In the genomic region with DNA sequence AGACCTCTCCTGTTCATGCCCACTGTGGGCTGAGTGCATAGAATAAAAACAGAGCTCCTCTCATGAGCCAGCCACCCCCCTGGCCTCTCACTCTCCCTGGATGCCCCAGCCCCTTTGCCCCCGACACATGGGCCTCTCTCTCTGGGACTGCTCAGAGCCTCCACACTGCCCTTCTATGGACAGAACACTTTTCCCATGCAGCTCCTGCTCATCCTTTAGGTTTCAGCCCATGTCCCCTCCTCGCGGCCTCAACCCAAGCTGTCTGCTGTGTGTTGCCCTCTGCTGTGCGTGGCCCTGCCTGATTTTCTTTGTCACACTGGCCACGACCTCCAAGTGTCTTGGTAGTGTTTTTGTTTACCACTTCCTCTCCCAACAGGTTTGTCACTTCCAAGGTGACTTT, we compare ENCODE assay signal across 26 cellular contexts. TPM values are rescaled to one million over a fixed set of nuclear protein-coding genes. Genes with fewer than 3 reads are reported as not detected.
A peak's percentile ranks its signal among the peaks of the same experiment; 100 is the strongest.
DNase-seq lines count a peak whose midpoint lies in the region; ATAC-seq and TF ChIP-seq lines count a peak whose summit lies in the region.
"Had no signal": no experiment of that assay in that cellular context is flagged by ENCODE, and none has a peak within 500 bp of the region (broad histone marks: within the 10 kb centered on the region; RNA-seq: fewer than 3 reads in every experiment).

No MANE protein-coding gene starts in this region.

- no peak overlapping the region for H3K9ac ChIP-seq in BLaER1
- no peak overlapping the region for H3K9ac ChIP-seq in H9 (ENCODE audit: extremely low read depth, insufficient read length, low read length)
- peak overlapping the region; percentile 50 for H3K9ac ChIP-seq in neural cell (ENCODE audit: low read length)
- H3K9ac ChIP-seq: parathyroid adenoma had no signal

- no peak overlapping the region for H3K18ac ChIP-seq in H9 (ENCODE audit: insufficient read length, low read depth, low read length)

- H3K27me3 ChIP-seq in BLaER1 (no peaks in the 10 kb centered on the region), H9 (ENCODE audit: insufficient read depth, low read length) (no peaks in the 10 kb centered on the region), neural cell (ENCODE audit: insufficient read depth, low read depth, low read length) (no peaks in the 10 kb centered on the region), suprapubic skin (peaks cover 47% of the 10 kb centered on the region)
- H3K27me3 ChIP-seq: Peyer's patch had no signal

- H3K4me1 Mint-ChIP-seq in H9: peaks cover 3 to 13% of the 10 kb centered on the region in 2 experiments; a peak in 3 of 4 replicates
- H3K4me1 Mint-ChIP-seq in activated CD8-positive, alpha-beta T cell treated with anti-CD3 and anti-CD28 coated beads, Interleukin-2, amount 10 ng/mL, durations not matched to agents 7 days and 5 days (ENCODE audit: low read depth): no peaks in the 10 kb centered on the region
- H3K4me1 Mint-ChIP-seq: central memory CD8-positive, alpha-beta T cell had no signal

- no peak overlapping the region for H4K8ac ChIP-seq in H9 (replicated peaks; ENCODE audit: insufficient read length, low read depth, low read length)

- no peak overlapping the region for H4K5ac ChIP-seq in H9 (ENCODE audit: insufficient read length, low read depth, low read length)

- no peak for TF ChIP-seq CTCF in H9 (conservative IDR thresholded peaks at IDR 0.05)
- no peak for TF ChIP-seq CTCF in coronary artery (IDR thresholded peaks at IDR 0.05)
- no peak for TF ChIP-seq CTCF in neural cell (IDR thresholded peaks at IDR 0.05; ENCODE audit: poor library complexity, severe bottlenecking)
- no peak for TF ChIP-seq CTCF in suprapubic skin (IDR thresholded peaks at IDR 0.05)

- CTCF ChIA-PET in activated CD8-positive, alpha-beta T cell treated with anti-CD3 and anti-CD28 coated beads, Interleukin-2, amount 10 ng/mL, durations not matched to agents 7 days and 5 days (lab: Charles Lee): no interaction called here

- H3K9me3 Mint-ChIP-seq in H9: peaks cover 0 to 3% of the 10 kb centered on the region in 2 experiments; a peak in 1 of 5 replicates
- H3K9me3 Mint-ChIP-seq in activated CD8-positive, alpha-beta T cell treated with anti-CD3 and anti-CD28 coated beads, Interleukin-2, amount 10 ng/mL, durations not matched to agents 7 days and 5 days (ENCODE audit: insufficient read depth): no peaks in the 10 kb centered on the region
- H3K9me3 Mint-ChIP-seq: activated naive CD8-positive, alpha-beta T cell treated with anti-CD3 and anti-CD28 coated beads, Interleukin-2, amount 10 ng/mL, durations not matched to agents 7 days and 5 days; central memory CD8-positive, alpha-beta T cell; T-helper 1 cell treated with Interleukin-12 subunit alpha and Interleukin-12 subunit beta and Interleukin-4 antibody, amounts not matched to agents 30 μg/mL and 1 μg/mL, for 36 hours had no signal

- H2BK12ac ChIP-seq in H9 (ENCODE audit: insufficient read length, low read depth, low read length): no peak overlapping the region

- TF ChIP-seq EP300 in neural cell (conservative IDR thresholded peaks at IDR 0.05; ENCODE audit: poor library complexity, severe bottlenecking) (no peak), suprapubic skin (IDR thresholded peaks at IDR 0.05) (no peak)

- H2BK15ac ChIP-seq in H9 (ENCODE audit: low read depth, low read length): no peak overlapping the region

- peaks cover 1% of the 10 kb centered on the region; the same call in 1 of the 2 replicates for H3K9me3 ChIP-seq in BLaER1
- no peaks in the 10 kb centered on the region for H3K9me3 ChIP-seq in H9 (ENCODE audit: control insufficient read depth, low read depth, low read length)
- no peaks in the 10 kb centered on the region for H3K9me3 ChIP-seq in neural cell (ENCODE audit: low read length)
- no peaks in the 10 kb centered on the region for H3K9me3 ChIP-seq in suprapubic skin
- H3K9me3 ChIP-seq: gastroesophageal sphincter, left lung, Peyer's patch had no signal

- H3K27me3 Mint-ChIP-seq in H9 (ENCODE audit: low read depth): peaks cover 11% of the 10 kb centered on the region
- H3K27me3 Mint-ChIP-seq in activated CD8-positive, alpha-beta T cell treated with anti-CD3 and anti-CD28 coated beads, Interleukin-2, amount 10 ng/mL, durations not matched to agents 7 days and 5 days (ENCODE audit: low read depth): no peaks in the 10 kb centered on the region
- H3K27me3 Mint-ChIP-seq: activated naive CD8-positive, alpha-beta T cell treated with anti-CD3 and anti-CD28 coated beads, Interleukin-2, amount 10 ng/mL, durations not matched to agents 7 days and 5 days had no signal

- H3K4me2 ChIP-seq in BLaER1: peak overlapping the region; percentile 50
- no peak overlapping the region for H3K4me2 ChIP-seq in H9 (ENCODE audit: insufficient read depth, insufficient read length, low read length)
- no peak overlapping the region for H3K4me2 ChIP-seq in neural cell (ENCODE audit: low read length)

- no peaks in the 10 kb centered on the region for H3K23me2 ChIP-seq in H9 (ENCODE audit: insufficient read length, low read depth, low read length, poor library complexity, severe bottlenecking)

- no peak overlapping the region for H3K4ac ChIP-seq in H9 (ENCODE audit: low read depth, low read length)

- H2BK5ac ChIP-seq in H9 (ENCODE audit: insufficient read length, low read length): no peak overlapping the region

- peaks cover 35% of the 10 kb centered on the region; the same call in 1 of the 2 replicates for H4K20me1 ChIP-seq in BLaER1
- no peaks in the 10 kb centered on the region for H4K20me1 ChIP-seq in H9 (ENCODE audit: control insufficient read depth, insufficient read depth, insufficient read length)
- H4K20me1 ChIP-seq in neural cell (ENCODE audit: insufficient read depth): no peaks in the 10 kb centered on the region

- no peak overlapping the region for H3K14ac ChIP-seq in H9 (ENCODE audit: insufficient read depth, low read length)

- no peak overlapping the region for H3T11ph ChIP-seq in H9 (ENCODE audit: low read length)

- WGBS in H9 (ENCODE audit: extremely low coverage, insufficient read length, low lambda C conversion rate): no CpG with 5 or more reads among the region's 5 CpGs
- WGBS in suprapubic skin: 92% methylated on average over 5 of the region's 5 CpGs

- no peaks in the 10 kb centered on the region for H3K79me2 ChIP-seq in H9 (ENCODE audit: insufficient read depth, low read length)
- no peaks in the 10 kb centered on the region for H3K79me2 ChIP-seq in neural cell (replicated peaks; ENCODE audit: insufficient read depth, low read length)
- H3K79me2 ChIP-seq: parathyroid adenoma had no signal

- H3K9me2 ChIP-seq in neural cell (ENCODE audit: insufficient read depth, low read length): no peaks in the 10 kb centered on the region

- H3F3A ChIP-seq in neural cell (ENCODE audit: insufficient read depth, low read length, poor library complexity, severe bottlenecking): no peaks in the 10 kb centered on the region

- peak; percentile 20 for DNase-seq in H9
- peak; percentile 53 for DNase-seq in coronary artery (ENCODE audit: low spot score)
- DNase-seq in activated CD8-positive, alpha-beta T cell treated with anti-CD3 and anti-CD28 coated beads, Interleukin-2, amount 10 ng/mL, durations not matched to agents 7 days and 5 days: no peak
- no peak for DNase-seq in suprapubic skin (ENCODE audit: low spot score in 2 of 2)
- DNase-seq: activated naive CD8-positive, alpha-beta T cell treated with anti-CD3 and anti-CD28 coated beads, Interleukin-2, amount 10 ng/mL, durations not matched to agents 7 days and 5 days; Calu3; midbrain; naive thymus-derived CD8-positive, alpha-beta T cell; NCI-H524 treated with DMSO at 0.1 percent for 48 hours; stimulated activated CD4-positive, alpha-beta T cell treated with anti-CD3 and anti-CD28 coated beads, Interleukin-2, amount 100 ng/mL, for 48 hours had no signal

- H4K91ac ChIP-seq in H9 (ENCODE audit: insufficient read length, low read depth, low read length): no peak overlapping the region

- H3K4me3 ChIP-seq in BLaER1: no peak overlapping the region
- H3K4me3 ChIP-seq in coronary artery: no peak overlapping the region
- H3K4me3 ChIP-seq in neural cell (ENCODE audit: low read length): no peak overlapping the region
- H3K4me3 ChIP-seq in suprapubic skin: no peak overlapping the region
- H3K4me3 ChIP-seq: gastroesophageal sphincter, left lung, Peyer's patch had no signal

- no peak for TF ChIP-seq RAD21 in neural cell (conservative IDR thresholded peaks at IDR 0.05)

- H3K36me3 Mint-ChIP-seq in H9 (ENCODE audit: insufficient read depth in 1 of 3, low read depth in 3 of 3): no peaks in the 10 kb centered on the region
- H3K36me3 Mint-ChIP-seq in activated CD8-positive, alpha-beta T cell treated with anti-CD3 and anti-CD28 coated beads, Interleukin-2, amount 10 ng/mL, durations not matched to agents 7 days and 5 days (ENCODE audit: low read depth): no peaks in the 10 kb centered on the region
- H3K36me3 Mint-ChIP-seq: activated naive CD8-positive, alpha-beta T cell treated with anti-CD3 and anti-CD28 coated beads, Interleukin-2, amount 10 ng/mL, durations not matched to agents 7 days and 5 days; naive thymus-derived CD8-positive, alpha-beta T cell had no signal

- no peak overlapping the region for H3K4me3 Mint-ChIP-seq in H9
- no peak overlapping the region for H3K4me3 Mint-ChIP-seq in activated CD8-positive, alpha-beta T cell treated with anti-CD3 and anti-CD28 coated beads, Interleukin-2, amount 10 ng/mL, durations not matched to agents 7 days and 5 days
- H3K4me3 Mint-ChIP-seq: activated naive CD8-positive, alpha-beta T cell treated with anti-CD3 and anti-CD28 coated beads, Interleukin-2, amount 10 ng/mL, durations not matched to agents 7 days and 5 days; central memory CD8-positive, alpha-beta T cell; naive thymus-derived CD8-positive, alpha-beta T cell; T-helper 1 cell treated with Interleukin-12 subunit alpha and Interleukin-12 subunit beta and Interleukin-4 antibody, amounts not matched to agents 30 μg/mL and 1 μg/mL, for 36 hours had no signal

- H2BK120ac ChIP-seq in H9 (ENCODE audit: low read depth, low read length, poor library complexity, severe bottlenecking): no peak overlapping the region

- H3K27ac Mint-ChIP-seq in H9: peak overlapping the region in 1 of 3 experiments; percentile 30; a peak in 1 of 7 replicates
- no peak overlapping the region for H3K27ac Mint-ChIP-seq in activated CD8-positive, alpha-beta T cell treated with anti-CD3 and anti-CD28 coated beads, Interleukin-2, amount 10 ng/mL, durations not matched to agents 7 days and 5 days
- H3K27ac Mint-ChIP-seq: activated naive CD8-positive, alpha-beta T cell treated with anti-CD3 and anti-CD28 coated beads, Interleukin-2, amount 10 ng/mL, durations not matched to agents 7 days and 5 days; T-helper 1 cell treated with Interleukin-12 subunit alpha and Interleukin-12 subunit beta and Interleukin-4 antibody, amounts not matched to agents 30 μg/mL and 1 μg/mL, for 36 hours had no signal

- no peak for TF ChIP-seq POLR2A in suprapubic skin (IDR thresholded peaks at IDR 0.05)

- H3K36me3 ChIP-seq in BLaER1: no peaks in the 10 kb centered on the region
- H3K36me3 ChIP-seq in neural cell (ENCODE audit: insufficient read depth, low read length): no peaks in the 10 kb centered on the region
- no peaks in the 10 kb centered on the region for H3K36me3 ChIP-seq in suprapubic skin
- H3K36me3 ChIP-seq: gastroesophageal sphincter, left lung, Peyer's patch had no signal

- no peak overlapping the region for H3K56ac ChIP-seq in H9 (ENCODE audit: insufficient read length, low read depth, low read length)

- H3K27ac ChIP-seq in BLaER1: no peak overlapping the region
- H3K27ac ChIP-seq in H9 (ENCODE audit: insufficient read length, low read depth, low read length): no peak overlapping the region
- no peak overlapping the region for H3K27ac ChIP-seq in coronary artery
- H3K27ac ChIP-seq in neural cell (ENCODE audit: low read length): peak overlapping the region; percentile 68
- no peak overlapping the region for H3K27ac ChIP-seq in suprapubic skin
- H3K27ac ChIP-seq: gastroesophageal sphincter, left lung, parathyroid adenoma, Peyer's patch had no signal

- H2AK5ac ChIP-seq in H9 (ENCODE audit: insufficient read length, low read length): no peak overlapping the region

- H3K4me1 ChIP-seq in BLaER1 (peaks cover 14% of the 10 kb centered on the region), H9 (ENCODE audit: insufficient read depth, low read length) (no peaks in the 10 kb centered on the region; the same call in 1 of the 2 replicates), suprapubic skin (peaks cover 3% of the 10 kb centered on the region)
- H3K4me1 ChIP-seq: left lung, parathyroid adenoma, Peyer's patch had no signal

- no peak overlapping the region for H2AFZ ChIP-seq in H9 (ENCODE audit: low read length)
- H2AFZ ChIP-seq in neural cell (ENCODE audit: low read depth, low read length): no peak overlapping the region
- H2AFZ ChIP-seq: parathyroid adenoma had no signal

- no peak overlapping the region for H2BK20ac ChIP-seq in H9 (ENCODE audit: low read depth, low read length, poor library complexity, severe bottlenecking)

- ATAC-seq in activated CD8-positive, alpha-beta T cell treated with anti-CD3 and anti-CD28 coated beads, Interleukin-2, amount 10 ng/mL, durations not matched to agents 7 days and 5 days: no peak
- no peak for ATAC-seq in HG03442 (IDR thresholded peaks at IDR 0.05; ENCODE audit: unreplicated experiment)
- ATAC-seq: gastroesophageal sphincter; naive thymus-derived CD8-positive, alpha-beta T cell had no signal

- H3K79me1 ChIP-seq in H9 (ENCODE audit: insufficient read depth, low read depth, low read length, poor library complexity, severe bottlenecking): no peaks in the 10 kb centered on the region

- H3K23ac ChIP-seq in H9 (ENCODE audit: insufficient read length, low read depth, low read length): no peak overlapping the region

- POLR2A ChIA-PET in activated CD8-positive, alpha-beta T cell treated with anti-CD3 and anti-CD28 coated beads, Interleukin-2, amount 10 ng/mL, durations not matched to agents 7 days and 5 days (lab: Charles Lee): no interaction called here

RNA-seq across cellular contexts. Expression of gene PRR23E, which starts 20.7 kb away (rescaled TPM):
- total RNA-seq in H9 (2021): not detected in 2 replicates
- polyA plus RNA-seq in neural cell: not detected in 2 replicates
- not detected in 2 replicates for polyA minus RNA-seq in neural cell
- not detected for total RNA-seq in activated CD8-positive, alpha-beta T cell treated with anti-CD3 and anti-CD28 coated beads, Interleukin-2, amount 10 ng/mL, durations not matched to agents 7 days and 5 days
- total RNA-seq in suprapubic skin: not detected
- total RNA-seq: activated naive CD8-positive, alpha-beta T cell treated with anti-CD3 and anti-CD28 coated beads, Interleukin-2, amount 10 ng/mL, durations not matched to agents 7 days and 5 days; astrocyte; Calu3; dermis microvascular lymphatic vessel endothelial cell; endothelial cell of umbilical vein; fibroblast of lung; gastroesophageal sphincter; left lung; naive thymus-derived CD8-positive, alpha-beta T cell; Peyer's patch; SK-MEL-5; subcutaneous adipose tissue; ureter had no signal
- polyA plus RNA-seq: endothelial cell of umbilical vein; fibroblast of lung; naive thymus-derived CD8-positive, alpha-beta T cell had no signal

Comparison
In these comparisons a context has a peak if more than half of its experiments do, and no peak if none do; other contexts are left out.
1. DNase-seq: peak in H9 (single experiment) and coronary artery (single experiment); none in activated CD8-positive, alpha-beta T cell treated with anti-CD3 and anti-CD28 coated beads, Interleukin-2, amount 10 ng/mL, durations not matched to agents 7 days and 5 days (single experiment) and suprapubic skin (0 of 2).